In the genomic region with DNA sequence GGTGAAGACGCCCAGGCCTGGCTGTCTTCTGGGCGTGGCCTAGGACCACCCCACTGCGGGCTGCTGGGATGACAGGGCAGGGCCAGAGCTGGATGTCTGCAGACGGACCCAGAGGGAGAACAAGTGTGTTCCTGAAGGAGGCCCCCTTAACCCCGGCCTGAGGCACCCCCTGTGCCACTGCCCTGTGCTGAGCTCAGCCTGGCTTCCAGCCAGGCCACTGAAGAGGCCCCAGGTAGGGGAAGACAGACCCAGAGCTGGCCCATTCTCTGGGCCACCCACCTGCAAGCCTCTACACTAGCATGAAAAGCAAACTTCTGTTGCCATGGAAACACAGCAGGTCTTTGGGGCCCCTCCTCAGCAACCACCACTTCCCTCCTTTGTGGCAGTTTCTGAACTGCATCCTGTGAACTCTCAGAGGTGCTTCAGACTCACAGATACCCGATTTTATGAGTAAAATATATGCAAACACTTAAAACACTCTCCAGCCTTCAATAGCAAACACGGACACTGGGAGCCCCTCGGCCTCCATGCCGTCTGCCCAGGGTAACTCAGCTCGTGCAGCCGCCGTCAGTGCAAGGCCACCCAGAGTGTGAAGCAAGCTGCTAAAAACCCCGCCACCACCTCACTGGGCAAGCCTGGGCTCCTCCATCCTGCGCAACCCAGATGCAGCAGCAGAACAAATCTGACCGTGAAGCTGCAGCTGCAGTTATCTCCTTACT, we compare ENCODE assay signal across 1 cellular context.
A peak's percentile ranks its signal among the peaks of the same experiment; 100 is the strongest.
TF ChIP-seq lines count a peak whose summit lies in the region.

No MANE protein-coding gene starts in this region.

TF ChIP-seq in H1, 55 proteins besides CTCF, POLR2A, EP300 and RAD21 (continued from another document):
- TF ChIP-seq, protein P1, sequence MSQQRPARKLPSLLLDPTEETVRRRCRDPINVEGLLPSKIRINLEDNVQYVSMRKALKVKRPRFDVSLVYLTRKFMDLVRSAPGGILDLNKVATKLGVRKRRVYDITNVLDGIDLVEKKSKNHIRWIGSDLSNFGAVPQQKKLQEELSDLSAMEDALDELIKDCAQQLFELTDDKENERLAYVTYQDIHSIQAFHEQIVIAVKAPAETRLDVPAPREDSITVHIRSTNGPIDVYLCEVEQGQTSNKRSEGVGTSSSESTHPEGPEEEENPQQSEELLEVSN (IDR thresholded peaks at IDR 0.05): peak; percentile 69
- TF ChIP-seq RNF2 (IDR thresholded peaks at IDR 0.05; ENCODE audit: borderline replicate concordance, low read depth, low read length, missing control alignments, poor library complexity, severe bottlenecking) (no peak), SRF (IDR thresholded peaks at IDR 0.05; ENCODE audit: low read depth, low read length) (no peak), BACH1 (IDR thresholded peaks at IDR 0.05; ENCODE audit: low read length) (no peak), SIN3A (conservative IDR thresholded peaks at IDR 0.05 in 1 of 2, IDR thresholded peaks at IDR 0.05 in 1 of 2; ENCODE audit: low read depth in 1 of 2, low read length in 2 of 2) (peak in 1 of 2 experiments; percentile 36; a peak in 1 of 4 replicates), SP4 (IDR thresholded peaks at IDR 0.05; ENCODE audit: low read length) (no peak), TCF12 (IDR thresholded peaks at IDR 0.05; ENCODE audit: low read depth, low read length) (0 out of 2 replicates have a peak, but pooled peaks have one; percentile 28), CTBP2 (IDR thresholded peaks at IDR 0.05; ENCODE audit: borderline replicate concordance, insufficient read depth, insufficient read length, low read length) (no peak), RFX5 (IDR thresholded peaks at IDR 0.05; ENCODE audit: borderline replicate concordance, low read depth, low read length) (peak; percentile 38; the same call in 1 of the 2 replicates), ASH2L (IDR thresholded peaks at IDR 0.05; ENCODE audit: low read length) (peak; percentile 84), SAP30 (IDR thresholded peaks at IDR 0.05; ENCODE audit: insufficient read depth, insufficient replicate concordance, low read length) (no peak), KDM5A (IDR thresholded peaks at IDR 0.05; ENCODE audit: low read length) (no peak), YY1 (IDR thresholded peaks at IDR 0.05; ENCODE audit: low read depth, low read length) (peak; percentile 32; the same call in 1 of the 2 replicates), KDM1A (IDR thresholded peaks at IDR 0.05; ENCODE audit: borderline replicate concordance, low read length) (peak; percentile 49; the same call in 1 of the 2 replicates), TEAD4 (IDR thresholded peaks at IDR 0.05; ENCODE audit: low read depth, low read length) (no peak), MAFK (IDR thresholded peaks at IDR 0.05; ENCODE audit: low read depth, low read length) (no peak), RBBP5 (IDR thresholded peaks at IDR 0.05; ENCODE audit: borderline replicate concordance, low read depth, low read length) (peak; percentile 79), SP1 (IDR thresholded peaks at IDR 0.05; ENCODE audit: low read depth, low read length) (peak; percentile 87), JUND (IDR thresholded peaks at IDR 0.05; ENCODE audit: low read length) (no peak), CREB1 (IDR thresholded peaks at IDR 0.05) (no peak), ZNF274 (IDR thresholded peaks at IDR 0.05; ENCODE audit: borderline replicate concordance, extremely low read depth, low read length) (no peak), SUZ12 (IDR thresholded peaks at IDR 0.05; ENCODE audit: low read length) (no peak), NANOG (IDR thresholded peaks at IDR 0.05; ENCODE audit: insufficient read depth, low read depth, low read length, poor library complexity, severe bottlenecking) (no peak), NRF1 (IDR thresholded peaks at IDR 0.05; ENCODE audit: low read depth, low read length) (no peak), CEBPB (IDR thresholded peaks at IDR 0.05; ENCODE audit: low read depth, low read length) (no peak), POLR2AphosphoS5 (IDR thresholded peaks at IDR 0.05; ENCODE audit: low read depth, low read length) (peak; percentile 39; the same call in 1 of the 2 replicates), SP2 (IDR thresholded peaks at IDR 0.05; ENCODE audit: low read length) (no peak)
- TF ChIP-seq, protein P2, sequence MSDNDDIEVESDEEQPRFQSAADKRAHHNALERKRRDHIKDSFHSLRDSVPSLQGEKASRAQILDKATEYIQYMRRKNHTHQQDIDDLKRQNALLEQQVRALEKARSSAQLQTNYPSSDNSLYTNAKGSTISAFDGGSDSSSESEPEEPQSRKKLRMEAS (IDR thresholded peaks at IDR 0.05): peak; percentile 55
